In genomic region chr9:78304357-78304756, GRCh38 we compare ENCODE assay signal across 14 cellular contexts. TPM values are rescaled to one million over a fixed set of nuclear protein-coding genes. Genes with fewer than 3 reads are reported as not detected.
DNase-seq lines count a peak whose midpoint lies in the region; ATAC-seq, FAIRE-seq and TF ChIP-seq lines count a peak whose summit lies in the region.
"Had no signal": no experiment of that assay in that cellular context is flagged by ENCODE, and none has a peak within 500 bp of the region (broad histone marks: within the 10 kb centered on the region; RNA-seq: fewer than 3 reads in every experiment).

No MANE protein-coding gene starts in this region.

- H3K9me3 ChIP-seq in body of pancreas (no peaks in the 10 kb centered on the region), right lobe of liver (no peaks in the 10 kb centered on the region)
- H3K9me3 ChIP-seq: A549 had no signal

- H3K36me3 ChIP-seq in body of pancreas (replicated peaks in 1 of 2; ENCODE audit: insufficient read depth in 1 of 2, low read depth in 2 of 2) (no peaks in the 10 kb centered on the region), right lobe of liver (peaks cover 0 to 48% (median 20%) of the 10 kb centered on the region in 4 donors)

- H3K27me3 ChIP-seq in body of pancreas, result no peaks in the 10 kb centered on the region
- H3K27me3 ChIP-seq in right lobe of liver, result no peaks in the 10 kb centered on the region

- no peak for ATAC-seq in body of pancreas
- peak; percentile 67 to 75 (median 68) for ATAC-seq in right lobe of liver
- ATAC-seq: A549; CD8-positive, alpha-beta T cell; GM12878; HCT116 had no signal

- TF ChIP-seq CTCF in body of pancreas (IDR thresholded peaks at IDR 0.05) (no peak), right lobe of liver (IDR thresholded peaks at IDR 0.05) (no peak)

- peaks cover 69% of the 10 kb centered on the region for H3K4me1 ChIP-seq in body of pancreas
- H3K4me1 ChIP-seq in right lobe of liver, result peaks cover 0 to 61% (median 13%) of the 10 kb centered on the region in 4 donors

- H3K4me3 ChIP-seq in body of pancreas (no peak overlapping the region), right lobe of liver (no peak overlapping the region)
- H3K4me3 ChIP-seq: A549, GM12878 had no signal

- peak; percentile 15 to 23 for DNase-seq in AML-193 (lab: John Stamatoyannopoulos, UW)
- no peak for DNase-seq in H54 (ENCODE audit: insufficient read length, low spot score)
- DNase-seq in body of pancreas, result no peak
- no peak for DNase-seq in right lobe of liver
- no peak for DNase-seq in KBM-7
- DNase-seq in GDM1 (lab: John Stamatoyannopoulos, UW), result no peak
- no peak for DNase-seq in GF-D8 (lab: John Stamatoyannopoulos, UW)
- DNase-seq: CD8-positive, alpha-beta T cell; DMS53; IMR-90 had no signal

- H3K27ac ChIP-seq in body of pancreas (peak overlapping the region; percentile 23 to 85 (median 58)), right lobe of liver (peak overlapping the region in 1 of 3 donors; percentile 77)
- H3K27ac ChIP-seq: A549 had no signal

- in situ Hi-C loops in KBM-7 (cut with MboI; ENCODE audit: low pct_unique_long_range_greater_than_20kb, low sequenced_read_pairs), result no loop called here

- FAIRE-seq in H54 (lab: Jason Lieb, UNC), result peak; percentile 68
- FAIRE-seq: A549, GM12878, GM18507 had no signal

- intact Hi-C loops in body of pancreas (cut with DNase I), result no loop called here
- intact Hi-C loops in right lobe of liver (cut with DNase I), result no loop called here

- WGBS in body of pancreas, 2 donors, result 70 to 72% methylated on average over 1 of the region's 1 CpG
- WGBS in right lobe of liver (ENCODE audit: insufficient coverage, low coverage, low lambda C conversion rate, missing lambda C conversion rate), result 19% methylated on average over 1 of the region's 1 CpG

- TF ChIP-seq POLR2A in H54 (IDR thresholded peaks at IDR 0.05; ENCODE audit: low read depth, low read length) (no peak), body of pancreas (IDR thresholded peaks at IDR 0.05) (no peak), right lobe of liver (IDR thresholded peaks at IDR 0.05) (no peak)

RNA-seq across cellular contexts. Expression of gene PSAT1, which starts 7.4 kb away (rescaled TPM):
- total RNA-seq in body of pancreas (10 to 100 TPM; 21.8 to 49.3 TPM), right lobe of liver (100 to 1,000 TPM in 2 of 6 experiments, 10 to 100 TPM in 4; 34.2 to 117 (median 89.3) TPM)

Comparison
In these comparisons a context has a peak if more than half of its experiments do, and no peak if none do; other contexts are left out.
1. DNase-seq: peak in AML-193 (2 of 2); none in H54 (single experiment), body of pancreas (0 of 4), right lobe of liver (0 of 3), KBM-7 (single experiment), GDM1 (single experiment) and GF-D8 (single experiment).